1 cellular context compared by ENCODE assay signal in the genomic region with DNA sequence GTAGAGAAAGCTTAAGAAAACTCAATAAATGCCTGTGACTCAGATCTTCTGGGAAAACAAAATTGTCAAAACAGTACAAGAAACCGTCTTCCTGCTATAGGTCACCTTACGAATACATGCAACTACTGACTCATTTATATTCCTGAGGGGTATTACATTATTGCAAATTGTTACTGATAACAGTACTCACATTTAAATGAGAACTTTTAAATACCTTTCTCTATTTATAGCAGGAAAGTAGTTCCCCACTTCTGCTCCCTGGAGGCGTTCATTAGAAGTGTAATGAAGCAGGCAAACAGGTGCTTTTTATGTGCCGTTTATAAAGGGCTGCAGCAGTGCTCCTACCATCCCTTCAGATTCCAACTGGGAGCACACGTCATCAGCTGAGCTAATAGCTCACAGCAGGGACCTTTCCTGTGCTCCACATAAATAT.
TF ChIP-seq lines count a peak whose summit lies in the region.

No MANE protein-coding gene starts in this region.

TF ChIP-seq in HepG2, 621 proteins besides CTCF, POLR2A, EP300 and RAD21 (continued from another document):
- TF ChIP-seq ZBTB40 (IDR thresholded peaks at IDR 0.05) (no peak), ZBTB40 (CRISPR knock-in tag; IDR thresholded peaks at IDR 0.05) (no peak)
